Comparison of ENCODE assay signal across 23 cellular contexts in genomic region chr1:177278626-177279390, GRCh38.
DNase-seq lines count a peak whose midpoint lies in the region; ATAC-seq, FAIRE-seq and TF ChIP-seq lines count a peak whose summit lies in the region.
"Had no signal": no experiment of that assay in that cellular context is flagged by ENCODE, and none has a peak within 500 bp of the region (broad histone marks: within the 10 kb centered on the region; RNA-seq: fewer than 3 reads in every experiment).

No MANE protein-coding gene starts in this region.

- H3K9me3 ChIP-seq in mammary epithelial cell (replicated peaks; ENCODE audit: insufficient read depth, low read length) = no peaks in the 10 kb centered on the region
- H3K9me3 ChIP-seq in keratinocyte (ENCODE audit: control insufficient read depth, low read depth, low read length) = no peaks in the 10 kb centered on the region
- H3K9me3 ChIP-seq in lower lobe of right lung = no peaks in the 10 kb centered on the region

- H3K79me2 ChIP-seq in mammary epithelial cell (ENCODE audit: insufficient read depth, low read length) = no peaks in the 10 kb centered on the region
- no peaks in the 10 kb centered on the region for H3K79me2 ChIP-seq in keratinocyte (ENCODE audit: control insufficient read depth, insufficient read depth, low read length)

- H4K20me1 ChIP-seq in mammary epithelial cell (ENCODE audit: insufficient read depth, low read length) = no peaks in the 10 kb centered on the region
- H4K20me1 ChIP-seq in keratinocyte (ENCODE audit: control insufficient read depth, extremely low read depth, insufficient read depth, low read length) = no peaks in the 10 kb centered on the region

- no peak overlapping the region for H3K4me3 ChIP-seq in mammary epithelial cell (replicated peaks in 1 of 3; ENCODE audit: insufficient read depth in 1 of 3, low read depth in 2 of 3, low read length in 3 of 3)
- H3K4me3 ChIP-seq in keratinocyte (ENCODE audit: control insufficient read depth in 2 of 3, extremely low read depth in 1 of 3, insufficient read depth in 2 of 3, low read depth in 1 of 3, low read length in 3 of 3) = no peak overlapping the region
- H3K4me3 ChIP-seq in lower lobe of right lung = no peak overlapping the region

- no peak overlapping the region for H3K9ac ChIP-seq in mammary epithelial cell (ENCODE audit: insufficient read depth, low read length)
- H3K9ac ChIP-seq in keratinocyte (ENCODE audit: control insufficient read depth, extremely low read depth, insufficient read depth, low read length) = no peak overlapping the region

- in situ Hi-C loops in ACHN (cut with HindIII; ENCODE audit: low pct_ligation_motif_present, low pct_unique_long_range_greater_than_20kb, low sequenced_read_pairs) (no loop called here), mammary epithelial cell (cut with MboI; ENCODE audit: low sequenced_read_pairs in 2 of 2) (no loop called here)

- CTCF ChIA-PET in mammary epithelial cell (lab: Charles Lee; ENCODE audit: low non-redundant PET) = no interaction called here

- H3K27ac ChIP-seq in mammary epithelial cell (ENCODE audit: insufficient read depth, low read depth, low read length) (peak overlapping the region; percentile 38), keratinocyte (ENCODE audit: control insufficient read depth, insufficient read depth, low read length) (no peak overlapping the region), lower lobe of right lung (no peak overlapping the region)
- H3K27ac ChIP-seq: C4-2B had no signal

- no TSS peak for BruUV-seq in mammary epithelial cell (replicated peaks; lab: Mats Ljungman, UMichigan)

- intact Hi-C loops in mammary epithelial cell (cut with micrococcal nuclease) (no loop called here), lower lobe of right lung (cut with DNase I) (no loop called here)

- TF ChIP-seq CTCF in mammary epithelial cell (conservative IDR thresholded peaks at IDR 0.05 in 1 of 2, IDR thresholded peaks at IDR 0.05 in 1 of 2; ENCODE audit: extremely low read depth in 1 of 2, insufficient read depth in 1 of 2, low read depth in 1 of 2, low read length in 2 of 2) (no peak), keratinocyte (optimal IDR thresholded peaks at IDR 0.05 in 1 of 3, IDR thresholded peaks at IDR 0.05 in 1 of 3, conservative IDR thresholded peaks at IDR 0.05 in 1 of 3; ENCODE audit: extremely low read depth in 1 of 3, insufficient read depth in 2 of 3, low read length in 3 of 3) (peak in 1 of 3 experiments; percentile 23), lower lobe of right lung (IDR thresholded peaks at IDR 0.05) (no peak)

- H3K36me3 ChIP-seq in mammary epithelial cell (ENCODE audit: insufficient read depth, low read length) (no peaks in the 10 kb centered on the region), keratinocyte (ENCODE audit: control insufficient read depth in 2 of 2, extremely low read depth in 1 of 2, insufficient read depth in 2 of 2, low read length in 2 of 2) (no peaks in the 10 kb centered on the region), lower lobe of right lung (no peaks in the 10 kb centered on the region)

- no peak for ATAC-seq in lower lobe of right lung
- ATAC-seq: Right ventricle myocardium inferior; stimulated activated naive CD8-positive, alpha-beta T cell treated with anti-CD3 and anti-CD28 coated beads, Interleukin-15, Interleukin-2, amounts not matched to agents 100 U/mL and 50 U/mL, for 24 hours; T-cell had no signal

- dilution Hi-C loops in mammary epithelial cell (cut with HindIII; ENCODE audit: low sequenced_read_pairs) (no loop called here), keratinocyte (cut with MboI; ENCODE audit: extremely low pct_ligation_motif_present, low sequenced_read_pairs) (no loop called here)

- TF ChIP-seq POLR2A in erythroblast (IDR thresholded peaks at IDR 0.05; ENCODE audit: low read length) = no peak

- H2AFZ ChIP-seq in mammary epithelial cell (ENCODE audit: low read depth, low read length) (no peak overlapping the region), keratinocyte (ENCODE audit: control insufficient read depth, low read length) (no peak overlapping the region)

- FAIRE-seq in keratinocyte (lab: Jason Lieb, UNC) = peak; percentile 69
- FAIRE-seq: A204.1, colon, GM19239 had no signal

- H3K4me2 ChIP-seq in mammary epithelial cell (ENCODE audit: insufficient read depth, low read depth, low read length) (peak overlapping the region; percentile 41), keratinocyte (ENCODE audit: control insufficient read depth, extremely low read depth, insufficient read depth, low read depth, low read length) (peak overlapping the region; percentile 29)

- no peaks in the 10 kb centered on the region for H3K27me3 ChIP-seq in mammary epithelial cell (ENCODE audit: insufficient read depth, low read length)
- H3K27me3 ChIP-seq in keratinocyte (ENCODE audit: control insufficient read depth, extremely low read depth, insufficient read depth, low read length) = no peaks in the 10 kb centered on the region
- H3K27me3 ChIP-seq in lower lobe of right lung (ENCODE audit: low read depth) = no peaks in the 10 kb centered on the region

- H3K9me1 ChIP-seq in keratinocyte (ENCODE audit: control insufficient read depth, extremely low read depth, insufficient read depth, low read length) = no peaks in the 10 kb centered on the region

- peak; percentile 69 for DNase-seq in ACHN
- DNase-seq in NCI-H226 = peak; percentile 66
- DNase-seq in mammary epithelial cell = peak; percentile 75
- no peak for DNase-seq in keratinocyte (ENCODE audit: low read depth, low spot score)
- no peak for DNase-seq in stimulated activated CD8-positive, alpha-beta memory T cell treated with anti-CD3 and anti-CD28 coated beads, Interleukin-4, amount 100 ng/mL, for 48 hours
- DNase-seq in erythroblast (lab: John Stamatoyannopoulos, UW) = no peak
- no peak for DNase-seq in CD1c-positive myeloid dendritic cell (ENCODE audit: extremely low spot score)
- DNase-seq in lower lobe of right lung = no peak
- DNase-seq: activated CD4-positive, alpha-beta memory T cell treated with anti-CD3 and anti-CD28 coated beads, Interleukin-2, amount 10 ng/mL, durations not matched to agents 7 days and 5 days; amniotic stem cell; DMS79 treated with DMSO at 0.1 percent for 48 hours; glutamatergic neuron; NCI-H1694 treated with DMSO at 0.1 percent for 48 hours; NCI-H446; nephron progenitor cell; stimulated activated naive CD8-positive, alpha-beta T cell treated with anti-CD3 and anti-CD28 coated beads, Interleukin-15, Interleukin-2, amounts not matched to agents 100 U/mL and 50 U/mL, for 24 hours; T-cell; trophoblast cell had no signal

- peaks cover 54% of the 10 kb centered on the region for H3K4me1 ChIP-seq in mammary epithelial cell (ENCODE audit: insufficient read depth, low read length)
- H3K4me1 ChIP-seq in keratinocyte (ENCODE audit: control insufficient read depth, extremely low read depth, insufficient read depth, low read length) = peaks cover 45% of the 10 kb centered on the region
- peaks cover 23% of the 10 kb centered on the region for H3K4me1 ChIP-seq in lower lobe of right lung

- 54% methylated on average over 4 of the region's 10 CpGs for WGBS in mammary epithelial cell (ENCODE audit: low coverage, missing lambda C conversion rate)

Comparison
In these comparisons a context has a peak if more than half of its experiments do, and no peak if none do; other contexts are left out.
1. DNase-seq: peak in ACHN (single experiment), NCI-H226 (single experiment) and mammary epithelial cell (single experiment); none in keratinocyte (single experiment), stimulated activated CD8-positive, alpha-beta memory T cell treated with anti-CD3 and anti-CD28 coated beads, Interleukin-4, amount 100 ng/mL, for 48 hours (single experiment), erythroblast (0 of 2), CD1c-positive myeloid dendritic cell (single experiment) and lower lobe of right lung (single experiment).